In the genomic region with DNA sequence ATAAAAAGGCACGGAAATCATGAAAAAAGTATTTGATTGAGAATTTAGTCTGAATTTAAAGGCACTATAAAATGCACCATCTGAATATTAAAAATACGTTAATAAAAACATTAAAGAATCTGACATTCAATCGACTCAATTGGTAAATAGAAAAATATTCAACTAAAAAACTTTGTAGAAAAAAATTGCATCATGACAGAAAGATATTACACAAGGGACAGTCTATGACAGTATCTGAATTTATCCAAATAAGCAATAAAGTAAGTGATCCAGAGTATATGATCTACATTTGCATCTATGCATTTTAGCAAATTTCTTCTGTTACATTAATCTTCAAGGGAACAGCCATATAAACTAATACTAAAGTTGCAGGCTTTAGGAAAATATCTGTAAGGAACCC, we compare ENCODE assay signal across 21 cellular contexts. TPM values are rescaled to one million over a fixed set of nuclear protein-coding genes. Genes with fewer than 3 reads are reported as not detected.
A peak's percentile ranks its signal among the peaks of the same experiment; 100 is the strongest.
DNase-seq lines count a peak whose midpoint lies in the region; ATAC-seq, FAIRE-seq and TF ChIP-seq lines count a peak whose summit lies in the region.
"Had no signal": no experiment of that assay in that cellular context is flagged by ENCODE, and none has a peak within 500 bp of the region (broad histone marks: within the 10 kb centered on the region; RNA-seq: fewer than 3 reads in every experiment).

No MANE protein-coding gene starts in this region.

- no peaks in the 10 kb centered on the region for H3K9me1 ChIP-seq in IMR-90 (ENCODE audit: insufficient read depth, low read length)

- H3K79me1 ChIP-seq in IMR-90 (ENCODE audit: low read depth in 1 of 2, low read length in 2 of 2): no peaks in the 10 kb centered on the region

- BruUV-seq in IMR-90 (replicated peaks; lab: Mats Ljungman, UMichigan): no TSS peak

- no peak overlapping the region for H3K4ac ChIP-seq in IMR-90 (ENCODE audit: low read depth, low read length)

- H3K27ac ChIP-seq in IMR-90 (ENCODE audit: insufficient read depth, low read length): no peak overlapping the region
- H3K27ac ChIP-seq: A549; BLaER1 treated with 17β-estradiol and CSF1 and Interleukin-3, amounts not matched to agents 10 nM and 100 nM; C4-2B had no signal

- no peak overlapping the region for H3K9ac ChIP-seq in IMR-90 (ENCODE audit: low read depth, low read length)
- H3K9ac ChIP-seq: BLaER1 treated with 17β-estradiol and CSF1 and Interleukin-3, amounts not matched to agents 10 nM and 100 nM had no signal

- DNase-seq in IMR-90 (no peak), NCI-H146 treated with DMSO at 0.1 percent for 48 hours (lab: John Stamatoyannopoulos, UW; ENCODE audit: unreplicated experiment) (no peak), mucosa of gallbladder (ENCODE audit: low spot score) (no peak), LoVo (ENCODE audit: low spot score) (no peak)
- DNase-seq: 8988T; AML-193; Caco-2; Calu3; CD4-positive, alpha-beta T cell; CD8-positive, alpha-beta T cell; DMS79 treated with DMSO at 0.1 percent for 48 hours; GF-D8 had no signal

- TF ChIP-seq CTCF in IMR-90 (conservative IDR thresholded peaks at IDR 0.05; ENCODE audit: low read depth, low read length): no peak

- H2BK120ac ChIP-seq in IMR-90 (ENCODE audit: low read depth, low read length): no peak overlapping the region

- H4K91ac ChIP-seq in IMR-90 (ENCODE audit: insufficient read depth, low read depth, low read length): no peak overlapping the region

- no peak overlapping the region for H3K4me3 ChIP-seq in IMR-90 (ENCODE audit: insufficient read depth, low read depth, low read length)
- H3K4me3 ChIP-seq: A549; BLaER1 treated with 17β-estradiol and CSF1 and Interleukin-3, amounts not matched to agents 10 nM and 100 nM had no signal

- POLR2A ChIA-PET in IMR-90 (lab: Charles Lee; ENCODE audit: unreplicated experiment): no interaction called here

- H3K14ac ChIP-seq in IMR-90 (replicated peaks; ENCODE audit: low read depth, low read length): no peak overlapping the region

- H3K4me1 ChIP-seq in IMR-90 (ENCODE audit: control insufficient read depth, insufficient read depth, low read length): no peaks in the 10 kb centered on the region; the same call in 1 of the 2 replicates

- no peaks in the 10 kb centered on the region for H3K36me3 ChIP-seq in IMR-90 (ENCODE audit: control insufficient read depth, insufficient read depth, low read length)
- H3K36me3 ChIP-seq: BLaER1 treated with 17β-estradiol and CSF1 and Interleukin-3, amounts not matched to agents 10 nM and 100 nM had no signal

- H3K9me3 ChIP-seq in IMR-90 (ENCODE audit: control insufficient read depth, insufficient read depth, low read length): no peaks in the 10 kb centered on the region
- H3K9me3 ChIP-seq: A549; BLaER1 treated with 17β-estradiol and CSF1 and Interleukin-3, amounts not matched to agents 10 nM and 100 nM; Caco-2 had no signal

- H2AK9ac ChIP-seq in IMR-90 (replicated peaks; ENCODE audit: low read depth, low read length, poor library complexity): no peak overlapping the region

- TF ChIP-seq POLR2A in IMR-90 (IDR thresholded peaks at IDR 0.05; ENCODE audit: low read depth, low read length): no peak

- CTCF ChIA-PET in IMR-90 (lab: Yijun Ruan, JAX): no interaction called here

- H3K18ac ChIP-seq in IMR-90 (ENCODE audit: low read depth, low read length): no peak overlapping the region

- H4K5ac ChIP-seq in IMR-90 (ENCODE audit: low read depth, low read length): no peak overlapping the region

- H3K27me3 ChIP-seq in IMR-90 (ENCODE audit: control insufficient read depth, insufficient read depth, low read length): no peaks in the 10 kb centered on the region
- H3K27me3 ChIP-seq: BLaER1 treated with 17β-estradiol and CSF1 and Interleukin-3, amounts not matched to agents 10 nM and 100 nM had no signal

- H2BK5ac ChIP-seq in IMR-90 (ENCODE audit: low read depth, low read length, poor library complexity, severe bottlenecking): no peak overlapping the region

- H4K20me1 ChIP-seq in IMR-90 (ENCODE audit: insufficient read depth, low read length): no peaks in the 10 kb centered on the region
- H4K20me1 ChIP-seq: BLaER1 treated with 17β-estradiol and CSF1 and Interleukin-3, amounts not matched to agents 10 nM and 100 nM had no signal

- no peak overlapping the region for H3K56ac ChIP-seq in IMR-90 (ENCODE audit: extremely low read depth, insufficient read depth, low read length)

- no peak overlapping the region for H4K8ac ChIP-seq in IMR-90 (ENCODE audit: low read depth in 2 of 2, low read length in 2 of 2)

- no peak overlapping the region for H2BK15ac ChIP-seq in IMR-90 (ENCODE audit: low read depth, low read length)

- dilution Hi-C loops in IMR-90 (cut with HindIII; ENCODE audit: low sequenced_read_pairs, unreplicated experiment): no loop called here

- in situ Hi-C loops in IMR-90 (cut with MboI; ENCODE audit: low sequenced_read_pairs): no loop called here

- intact Hi-C loops in IMR-90 (cut with micrococcal nuclease): no loop called here

- H3K4me2 ChIP-seq in IMR-90 (ENCODE audit: low read depth, low read length): no peak overlapping the region
- H3K4me2 ChIP-seq: A549; BLaER1 treated with 17β-estradiol and CSF1 and Interleukin-3, amounts not matched to agents 10 nM and 100 nM had no signal

- no peak overlapping the region for H2BK20ac ChIP-seq in IMR-90 (ENCODE audit: low read depth, low read length)

- FAIRE-seq in A204.1 (lab: Jason Lieb, UNC) (peak; percentile 14), islet of Langerhans (lab: Jason Lieb, UNC) (peak; percentile 72)
- FAIRE-seq: A549, D721Med, G401.6, GM12891, GM19239 had no signal

- no peak for ATAC-seq in IMR-90 (ENCODE audit: low read depth)
- ATAC-seq: A549; CD8-positive, alpha-beta T cell had no signal

- H3K23ac ChIP-seq in IMR-90 (ENCODE audit: low read depth, low read length): no peak overlapping the region

- no peak overlapping the region for H2AFZ ChIP-seq in IMR-90 (replicated peaks; ENCODE audit: low read length, poor library complexity)

- no peak overlapping the region for H2AK5ac ChIP-seq in IMR-90 (ENCODE audit: low read depth, low read length)

- no CpG with 5 or more reads among the region's 3 CpGs for WGBS in IMR-90 (ENCODE audit: extremely low coverage in 2 of 2, insufficient read length in 1 of 2), 2 experiments

- no peak for TF ChIP-seq RAD21 in IMR-90 (IDR thresholded peaks at IDR 0.05; ENCODE audit: low read length)

TF ChIP-seq in IMR-90, 13 proteins besides CTCF, POLR2A, EP300 and RAD21:
- 0 out of 2 replicates have a peak, but pooled peaks have one; percentile 20 for TF ChIP-seq CEBPB (IDR thresholded peaks at IDR 0.05; ENCODE audit: low read depth, low read length)
- no peak for TF ChIP-seq RCOR1 (IDR thresholded peaks at IDR 0.05; ENCODE audit: insufficient replicate concordance, low read length)
TF ChIP-seq in IMR-90: peak in this region for 1.

RNA-seq across cellular contexts. Expression of gene FRK, which starts 9.4 kb away (rescaled TPM):
- under 0.01 TPM in 2 replicates for total RNA-seq in IMR-90 (2012; rRNA removed)
- polyA plus RNA-seq in IMR-90 (2012; rRNA removed): under 0.01 and 0.02 TPM in 2 replicates
- 0.01 TPM in 1 of 2 replicates, not detected in the other for polyA plus RNA-seq in IMR-90 (2012; cell fraction: cytosol; rRNA removed)
- 0.02 and 0.09 TPM in 2 replicates for polyA plus RNA-seq in IMR-90 (2012; cell fraction: nucleus; rRNA removed; ENCODE audit: low replicate concordance)
- total RNA-seq in mucosa of gallbladder: 24.3 TPM
- total RNA-seq: CD4-positive, alpha-beta T cell had no signal

RNA-seq across cellular contexts. Expression of gene NT5DC1, which starts 49.4 kb away (rescaled TPM):
- total RNA-seq in IMR-90 (2012; rRNA removed) (7.5 and 11.7 TPM in 2 replicates), mucosa of gallbladder (49.0 TPM)
- 12.0 and 16.8 TPM in 2 replicates for polyA plus RNA-seq in IMR-90 (2012; rRNA removed)
- 6.8 and 12.6 TPM in 2 replicates for polyA plus RNA-seq in IMR-90 (2012; cell fraction: cytosol; rRNA removed)
- 4.9 and 12.9 TPM in 2 replicates for polyA plus RNA-seq in IMR-90 (2012; cell fraction: nucleus; rRNA removed; ENCODE audit: low replicate concordance)

Comparison
In these comparisons a context has a peak if more than half of its experiments do, and no peak if none do; other contexts are left out.
1. RNA of gene FRK, which starts 9.4 kb away (total RNA-seq): 24.3 TPM in mucosa of gallbladder (single experiment); under 0.01 TPM in IMR-90; every median in the first group is over 10 times any median in the second.